8 cellular contexts compared by ENCODE assay signal in the genomic region with DNA sequence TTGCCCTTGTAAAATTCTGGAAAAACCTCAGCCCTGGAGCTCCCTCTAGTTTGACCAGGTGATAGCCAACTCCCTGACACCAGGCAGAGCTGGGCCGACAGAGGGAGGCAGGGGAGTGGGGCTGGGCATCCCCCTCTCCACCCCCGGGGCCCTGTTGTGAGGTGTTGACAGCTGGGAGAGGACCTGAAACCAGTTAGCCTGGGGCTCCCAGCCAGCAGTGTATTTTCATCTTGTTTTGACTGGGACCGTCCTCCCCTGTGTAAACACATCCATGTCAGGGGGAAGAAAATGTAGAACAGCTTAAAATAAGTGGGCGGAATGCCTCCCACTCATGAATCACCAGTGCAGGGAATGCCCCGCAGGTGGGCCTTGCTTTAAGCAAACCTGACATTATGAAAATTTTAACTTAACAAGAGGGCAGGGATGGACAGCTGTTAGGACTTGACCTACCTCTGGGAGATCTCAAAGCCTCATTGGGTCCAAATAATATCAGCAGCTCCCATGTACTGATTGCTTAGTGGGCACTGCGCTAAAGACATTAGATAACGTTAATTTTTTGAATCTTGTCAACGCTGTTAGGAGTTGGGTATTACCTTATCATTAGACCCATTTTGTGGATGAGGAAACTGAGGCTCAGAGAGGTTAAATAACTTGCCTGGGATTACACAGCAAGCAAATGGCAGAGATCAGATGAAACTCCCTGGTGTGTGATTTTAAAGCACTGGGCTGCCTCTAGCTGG. TPM values are rescaled to one million over a fixed set of nuclear protein-coding genes. Genes with fewer than 3 reads are reported as not detected.
A peak's percentile ranks its signal among the peaks of the same experiment; 100 is the strongest.
DNase-seq lines count a peak whose midpoint lies in the region; ATAC-seq, FAIRE-seq and TF ChIP-seq lines count a peak whose summit lies in the region.

No MANE protein-coding gene starts in this region.

- no peak for TF ChIP-seq CTCF in astrocyte (IDR thresholded peaks at IDR 0.05; ENCODE audit: insufficient read depth, low read depth, low read length)

- H3K4me1 Mint-ChIP-seq in astrocyte (ENCODE audit: low read depth, unreplicated experiment), result peaks cover 28% of the 10 kb centered on the region
- H3K4me1 Mint-ChIP-seq in immature natural killer cell, result peaks cover 0 to 5% of the 10 kb centered on the region in 2 donors

- H3K4me2 ChIP-seq in astrocyte (ENCODE audit: low read length), result no peak overlapping the region

- H4K20me1 ChIP-seq in astrocyte (ENCODE audit: insufficient read depth, low read length), result no peaks in the 10 kb centered on the region

- H3K36me3 ChIP-seq in astrocyte (ENCODE audit: insufficient read depth, low read length), result no peaks in the 10 kb centered on the region

- no peak overlapping the region for H2AFZ ChIP-seq in astrocyte (ENCODE audit: low read depth, low read length)

- intact Hi-C loops in posterior vena cava (cut with DNase I), result loop anchor here in 1 of 2 donors (10.0 kb wide), 1 partner anchor 45 kb away; the partner anchor contains the start of genes NCBP2L and TSC22D3
- intact Hi-C loops in sciatic nerve (cut with DNase I), result no loop called here

- H3K9me3 ChIP-seq in astrocyte (ENCODE audit: insufficient read depth, low read depth, low read length), result no peaks in the 10 kb centered on the region

- H3K36me3 Mint-ChIP-seq in astrocyte (ENCODE audit: low read depth, unreplicated experiment) (no peaks in the 10 kb centered on the region), immature natural killer cell (no peaks in the 10 kb centered on the region)

- H3K27ac ChIP-seq in astrocyte (ENCODE audit: low read depth, low read length), result no peak overlapping the region

- H3K9me3 Mint-ChIP-seq in astrocyte (ENCODE audit: unreplicated experiment) (no peaks in the 10 kb centered on the region), immature natural killer cell (no peaks in the 10 kb centered on the region)

- FAIRE-seq in astrocyte (lab: Jason Lieb, UNC), result peak; percentile 17

- no peak overlapping the region for H3K4me3 ChIP-seq in astrocyte (ENCODE audit: insufficient read depth, low read depth, low read length)

- DNase-seq in astrocyte (ENCODE audit: low read depth) (no peak), posterior vena cava (ENCODE audit: low spot score) (peak; percentile 77), sciatic nerve (ENCODE audit: low spot score) (no peak), EL (no peak), H4 (ENCODE audit: low spot score) (no peak), immature natural killer cell (no peak)

- peak; percentile 92 for ATAC-seq in GM19023 (IDR thresholded peaks at IDR 0.05; ENCODE audit: unreplicated experiment)
- peak; percentile 94 for ATAC-seq in HG02678 (IDR thresholded peaks at IDR 0.05; ENCODE audit: unreplicated experiment)
- no peak for ATAC-seq in sciatic nerve

- H3K4me1 ChIP-seq in astrocyte (ENCODE audit: insufficient read depth, low read length), result peaks cover 6% of the 10 kb centered on the region

- H3K9ac ChIP-seq in astrocyte (ENCODE audit: low read length), result no peak overlapping the region

- no peaks in the 10 kb centered on the region for H3K27me3 ChIP-seq in astrocyte (ENCODE audit: insufficient read depth, low read length)

- H3K27ac Mint-ChIP-seq in astrocyte (ENCODE audit: unreplicated experiment) (no peak overlapping the region), immature natural killer cell (no peak overlapping the region)

- no peak overlapping the region for H3K4me3 Mint-ChIP-seq in astrocyte (ENCODE audit: unreplicated experiment)
- no peak overlapping the region for H3K4me3 Mint-ChIP-seq in immature natural killer cell

- H3K79me2 ChIP-seq in astrocyte (ENCODE audit: insufficient read depth, low read length), result no peaks in the 10 kb centered on the region

- H3K27me3 Mint-ChIP-seq in astrocyte (ENCODE audit: low read depth, unreplicated experiment), result no peaks in the 10 kb centered on the region
- H3K27me3 Mint-ChIP-seq in immature natural killer cell (ENCODE audit: low read depth in 3 of 3), result peaks cover 0 to 3% (median 0%) of the 10 kb centered on the region in 3 donors

RNA-seq across cellular contexts. Expression of gene TSC22D3, which starts 45.9 kb away (rescaled TPM):
- total RNA-seq in astrocyte, result 30.7 and 35.4 TPM in 2 replicates
- 100 to 1,000 TPM; 187 to 309 TPM for total RNA-seq in posterior vena cava
- total RNA-seq in sciatic nerve, result 93.5 TPM
- total RNA-seq in H4 (2014; rRNA removed; shearing (Covaris generic)), result 20.5 and 22.0 TPM in 2 replicates
- 100 to 1,000 TPM; 496 to 775 (median 681) TPM for polyA plus RNA-seq in immature natural killer cell

RNA-seq across cellular contexts. Expression of gene NCBP2L, which starts 47.8 kb away (rescaled TPM):
- total RNA-seq in astrocyte (not detected in 2 replicates), posterior vena cava (not detected), sciatic nerve (not detected)
- total RNA-seq in H4 (2014; rRNA removed; shearing (Covaris generic)), result not detected in 2 replicates
- polyA plus RNA-seq in immature natural killer cell, result not detected
